13 cellular contexts compared by ENCODE assay signal in the genomic region with DNA sequence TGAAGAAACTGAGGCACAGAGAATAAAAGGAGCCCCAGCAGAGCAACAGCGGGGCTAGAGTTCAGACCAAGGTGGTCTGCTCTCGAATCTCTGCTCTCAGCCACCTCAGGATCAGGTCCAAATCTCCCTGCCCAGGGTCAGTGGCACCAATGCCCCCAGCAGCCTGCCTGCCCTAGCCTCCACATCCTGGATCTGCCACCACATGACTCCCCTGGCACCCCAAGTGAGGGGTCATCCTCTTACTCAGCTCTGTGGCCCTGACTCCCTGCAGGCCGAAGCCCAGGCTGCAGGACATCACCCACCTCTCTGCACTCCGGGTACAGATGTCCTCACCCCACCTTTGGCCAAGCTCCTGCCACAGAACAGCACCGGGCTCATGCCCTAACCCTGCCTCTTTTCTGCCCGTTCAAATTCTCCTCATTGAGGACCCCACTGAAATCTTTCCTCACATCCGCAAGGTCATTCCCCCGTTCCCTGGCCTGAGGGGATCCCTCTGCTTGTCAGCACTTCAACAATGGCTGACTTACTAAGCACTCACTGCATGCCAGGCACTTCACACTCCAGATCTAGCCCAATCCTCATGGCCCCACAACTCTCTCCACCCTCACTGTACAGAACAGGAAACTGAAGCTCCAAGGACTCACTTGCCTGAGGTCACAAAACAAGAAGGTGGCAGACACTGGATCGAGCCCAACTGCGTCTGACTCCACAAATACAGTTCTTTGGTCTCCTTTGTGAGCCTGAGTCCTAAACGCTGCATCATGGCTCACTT. TPM values are rescaled to one million over a fixed set of nuclear protein-coding genes. Genes with fewer than 3 reads are reported as not detected.
DNase-seq lines count a peak whose midpoint lies in the region; ATAC-seq, FAIRE-seq and TF ChIP-seq lines count a peak whose summit lies in the region.
"Had no signal": no experiment of that assay in that cellular context is flagged by ENCODE, and none has a peak within 500 bp of the region (broad histone marks: within the 10 kb centered on the region; RNA-seq: fewer than 3 reads in every experiment).

No MANE protein-coding gene starts in this region.

- peak overlapping the region; percentile 58 for H3K4me3 Mint-ChIP-seq in natural killer cell treated with Interleukin-12 subunit alpha and Interleukin-12 subunit beta and Interleukin-15 and Interleukin-18, amount 100 ng/mL, for 72 hours

- CTCF ChIA-PET in RWPE1 (lab: Yijun Ruan, JAX), result no interaction called here

- no peak for FAIRE-seq in GM12891 (lab: Jason Lieb, UNC)
- FAIRE-seq: keratinocyte, pancreas had no signal

- peaks cover 0 to under 1% of the 10 kb centered on the region in 2 donors for H3K27me3 Mint-ChIP-seq in natural killer cell treated with Interleukin-12 subunit alpha and Interleukin-12 subunit beta and Interleukin-15 and Interleukin-18, amount 100 ng/mL, for 72 hours

- TF ChIP-seq CTCF in RWPE1 (conservative IDR thresholded peaks at IDR 0.05; ENCODE audit: low read depth), result no peak
- no peak for TF ChIP-seq CTCF in coronary artery (IDR thresholded peaks at IDR 0.05)

- H3K4me3 ChIP-seq in coronary artery, result no peak overlapping the region

- peaks cover 37 to 39% of the 10 kb centered on the region in 2 donors for H3K4me1 Mint-ChIP-seq in natural killer cell treated with Interleukin-12 subunit alpha and Interleukin-12 subunit beta and Interleukin-15 and Interleukin-18, amount 100 ng/mL, for 72 hours (ENCODE audit: low read depth in 2 of 2)

- H3K27ac ChIP-seq in RWPE1 (peak overlapping the region; percentile 36), coronary artery (no peak overlapping the region)

- H3K36me3 Mint-ChIP-seq in natural killer cell treated with Interleukin-12 subunit alpha and Interleukin-12 subunit beta and Interleukin-15 and Interleukin-18, amount 100 ng/mL, for 72 hours, result peaks cover 37% of the 10 kb centered on the region

- DNase-seq in GM12891 (ENCODE audit: insufficient read length, low spot score) (no peak), RWPE1 (ENCODE audit: low spot score) (no peak), coronary artery (ENCODE audit: low spot score) (peak; percentile 63), COR-L47 (lab: John Stamatoyannopoulos, UW) (no peak)
- no peak for DNase-seq in natural killer cell treated with Interleukin-12 subunit alpha and Interleukin-12 subunit beta and Interleukin-15 and Interleukin-18, amount 100 ng/mL, for 72 hours (ENCODE audit: low spot score)
- DNase-seq: DMS79, foreskin fibroblast, NCI-H1105 treated with DMSO at 0.1 percent for 48 hours, NCI-H69, pancreas had no signal

- POLR2A ChIA-PET in RWPE1 (lab: Yijun Ruan, JAX; ENCODE audit: low non-redundant PET), result no interaction called here

- no peaks in the 10 kb centered on the region for H3K9me3 Mint-ChIP-seq in natural killer cell treated with Interleukin-12 subunit alpha and Interleukin-12 subunit beta and Interleukin-15 and Interleukin-18, amount 100 ng/mL, for 72 hours

- 0 out of 2 replicates have a peak, but pooled peaks have one; percentile 17 for TF ChIP-seq POLR2A in GM12891 (IDR thresholded peaks at IDR 0.05; ENCODE audit: low read depth, low read length)

- no peak for ATAC-seq in natural killer cell treated with Interleukin-12 subunit alpha and Interleukin-12 subunit beta and Interleukin-15 and Interleukin-18, amount 100 ng/mL, for 72 hours
- ATAC-seq in GM21528 (IDR thresholded peaks at IDR 0.05; ENCODE audit: low FRiP score, unreplicated experiment) (no peak), HG03139 (IDR thresholded peaks at IDR 0.05; ENCODE audit: unreplicated experiment) (no peak)
- ATAC-seq: pancreas had no signal

- H3K27ac Mint-ChIP-seq in natural killer cell treated with Interleukin-12 subunit alpha and Interleukin-12 subunit beta and Interleukin-15 and Interleukin-18, amount 100 ng/mL, for 72 hours, result peak overlapping the region; percentile 80

TF ChIP-seq in GM12891, 5 proteins besides CTCF, POLR2A, EP300 and RAD21:
- TF ChIP-seq TAF1 (IDR thresholded peaks at IDR 0.05; ENCODE audit: low read depth, low read length), result no peak
- TF ChIP-seq POU2F2 (IDR thresholded peaks at IDR 0.05; ENCODE audit: low read depth, low read length), result no peak
- TF ChIP-seq PAX5 (IDR thresholded peaks at IDR 0.05; ENCODE audit: insufficient read depth, low read length, severe bottlenecking), result no peak
- TF ChIP-seq POLR2AphosphoS5 (IDR thresholded peaks at IDR 0.05; ENCODE audit: low read depth, low read length), result peak; percentile 37
- no peak for TF ChIP-seq SPI1 (IDR thresholded peaks at IDR 0.05; ENCODE audit: low read depth, low read length)

RNA-seq across cellular contexts. Expression of a gene that starts 4.3 kb away (rescaled TPM):
- 328 TPM for polyA plus RNA-seq in GM12891 (2012; ENCODE audit: low read depth, missing spikeins)
- total RNA-seq in natural killer cell treated with Interleukin-12 subunit alpha and Interleukin-12 subunit beta and Interleukin-15 and Interleukin-18, amount 100 ng/mL, for 72 hours, result 100 to 1,000 TPM; 490 to 530 TPM

RNA-seq across cellular contexts. Expression of a gene that starts 7.0 kb away (rescaled TPM):
- polyA plus RNA-seq in GM12891 (2012; ENCODE audit: low read depth, missing spikeins), result 6.4 TPM
- total RNA-seq in natural killer cell treated with Interleukin-12 subunit alpha and Interleukin-12 subunit beta and Interleukin-15 and Interleukin-18, amount 100 ng/mL, for 72 hours, result under 1 TPM in 1 of 2 donors, not detected in 1; 0.07 TPM
